1 cellular context compared by ENCODE assay signal in genomic region chr4:4859010-4859798, GRCh38.
TF ChIP-seq lines count a peak whose summit lies in the region.

TSS of gene MSX1 (plus strand) at chr4:4859665. CDS start at chr4:4859900, 235 bp downstream.

TF ChIP-seq in HepG2, 621 proteins besides CTCF, POLR2A, EP300 and RAD21 (continued from another document and continues in another):
- TF ChIP-seq PRDM10 (CRISPR knock-in tag; IDR thresholded peaks at IDR 0.05; ENCODE audit: low read depth), result peak; percentile 95
- peak; percentile 50; the same call in 1 of the 2 replicates for TF ChIP-seq ZSCAN12 (CRISPR knock-in tag; IDR thresholded peaks at IDR 0.05)
- 0 out of 2 replicates have a peak, but pooled peaks have one; percentile 33 for TF ChIP-seq ZNF205 (CRISPR knock-in tag; IDR thresholded peaks at IDR 0.05)
- TF ChIP-seq PRDM4 (CRISPR knock-in tag; IDR thresholded peaks at IDR 0.05; ENCODE audit: borderline replicate concordance), result no peak
- no peak for TF ChIP-seq MATR3 (CRISPR knock-in tag; IDR thresholded peaks at IDR 0.05)
- peak; percentile 33; the same call in 1 of the 2 replicates for TF ChIP-seq RFXANK (CRISPR knock-in tag; IDR thresholded peaks at IDR 0.05)
- no peak for TF ChIP-seq FOXA3 (CRISPR knock-in tag; IDR thresholded peaks at IDR 0.05)
- TF ChIP-seq ZNF557 (CRISPR knock-in tag; IDR thresholded peaks at IDR 0.05), result no peak
- TF ChIP-seq TCF7 (IDR thresholded peaks at IDR 0.05; ENCODE audit: low read depth), result no peak
- TF ChIP-seq ZNF335 (CRISPR knock-in tag; IDR thresholded peaks at IDR 0.05), result 0 out of 2 replicates have a peak, but pooled peaks have one; percentile 40
- no peak for TF ChIP-seq ZNF207 (IDR thresholded peaks at IDR 0.05; ENCODE audit: borderline replicate concordance)
- TF ChIP-seq REL (CRISPR knock-in tag; conservative IDR thresholded peaks at IDR 0.05), result no peak
- no peak for TF ChIP-seq ZNF597 (CRISPR knock-in tag; IDR thresholded peaks at IDR 0.05)
- no peak for TF ChIP-seq CREBL2 (CRISPR knock-in tag; IDR thresholded peaks at IDR 0.05; ENCODE audit: borderline replicate concordance)
- peak; percentile 55; the same call in 1 of the 3 replicates for TF ChIP-seq MXI1 (IDR thresholded peaks at IDR 0.05; ENCODE audit: borderline replicate concordance, low read depth, low read length)
- TF ChIP-seq MLLT10 (CRISPR knock-in tag; IDR thresholded peaks at IDR 0.05), result no peak
- peak; percentile 33; the same call in 1 of the 2 replicates for TF ChIP-seq IKZF5 (CRISPR knock-in tag; IDR thresholded peaks at IDR 0.05)
- no peak for TF ChIP-seq ZNF775 (CRISPR knock-in tag; IDR thresholded peaks at IDR 0.05; ENCODE audit: borderline replicate concordance)
- peak; percentile 62; the same call in 1 of the 2 replicates for TF ChIP-seq UBTF (CRISPR knock-in tag; IDR thresholded peaks at IDR 0.05)
- no peak for TF ChIP-seq NFIC (IDR thresholded peaks at IDR 0.05; ENCODE audit: low read length)
- TF ChIP-seq HDAC1 (CRISPR knock-in tag; IDR thresholded peaks at IDR 0.05), result peak; percentile 30; the same call in 1 of the 2 replicates
- 0 out of 2 replicates have a peak, but pooled peaks have one; percentile 48 for TF ChIP-seq MAX (IDR thresholded peaks at IDR 0.05)
- TF ChIP-seq ZNF543 (CRISPR knock-in tag; IDR thresholded peaks at IDR 0.05), result no peak
- 0 out of 2 replicates have a peak, but pooled peaks have one; percentile 41 for TF ChIP-seq ZNF605 (CRISPR knock-in tag; IDR thresholded peaks at IDR 0.05)
- no peak for TF ChIP-seq ZMAT3 (CRISPR knock-in tag; conservative IDR thresholded peaks at IDR 0.05)
- peak; percentile 40; the same call in 1 of the 2 replicates for TF ChIP-seq TFDP1 (CRISPR knock-in tag; IDR thresholded peaks at IDR 0.05; ENCODE audit: borderline replicate concordance)
- no peak for TF ChIP-seq POLR2AphosphoS2 (IDR thresholded peaks at IDR 0.05; ENCODE audit: low read depth, low read length)
- TF ChIP-seq SRSF4 (IDR thresholded peaks at IDR 0.05; ENCODE audit: low read depth, low read length, poor library complexity, severe bottlenecking), result no peak
- no peak for TF ChIP-seq FOXJ3 (CRISPR knock-in tag; IDR thresholded peaks at IDR 0.05; ENCODE audit: borderline replicate concordance)
- TF ChIP-seq SMAD3 (CRISPR knock-in tag; IDR thresholded peaks at IDR 0.05), result no peak
- 0 out of 2 replicates have a peak, but pooled peaks have one; percentile 19 for TF ChIP-seq ZGPAT (CRISPR knock-in tag; IDR thresholded peaks at IDR 0.05)
- TF ChIP-seq ZNF563 (CRISPR knock-in tag; IDR thresholded peaks at IDR 0.05), result peak; percentile 58
- TF ChIP-seq EEA1 (CRISPR knock-in tag; IDR thresholded peaks at IDR 0.05; ENCODE audit: borderline replicate concordance), result no peak
- TF ChIP-seq PHB2 (IDR thresholded peaks at IDR 0.05; ENCODE audit: partially characterized antibody), result no peak
- TF ChIP-seq ZNF768 (CRISPR knock-in tag; IDR thresholded peaks at IDR 0.05), result 0 out of 2 replicates have a peak, but pooled peaks have one; percentile 43
- TF ChIP-seq PBX3 (CRISPR knock-in tag; IDR thresholded peaks at IDR 0.05; ENCODE audit: borderline replicate concordance), result no peak
- peak; percentile 8; the same call in 1 of the 2 replicates for TF ChIP-seq ETV5 (CRISPR knock-in tag; IDR thresholded peaks at IDR 0.05; ENCODE audit: borderline replicate concordance)
- TF ChIP-seq ZNF780A (CRISPR knock-in tag; IDR thresholded peaks at IDR 0.05), result no peak
- TF ChIP-seq ZNF772 (CRISPR knock-in tag; IDR thresholded peaks at IDR 0.05), result no peak
- no peak for TF ChIP-seq ZBTB46 (CRISPR knock-in tag; IDR thresholded peaks at IDR 0.05; ENCODE audit: borderline replicate concordance)
- TF ChIP-seq ONECUT2 (CRISPR knock-in tag; IDR thresholded peaks at IDR 0.05), result 0 out of 2 replicates have a peak, but pooled peaks have one; percentile 12
- TF ChIP-seq ARNT2 (CRISPR knock-in tag; IDR thresholded peaks at IDR 0.05; ENCODE audit: low read depth), result peak; percentile 37; the same call in 1 of the 2 replicates
- peak; percentile 49; the same call in 1 of the 2 replicates for TF ChIP-seq NFKB2 (CRISPR knock-in tag; IDR thresholded peaks at IDR 0.05; ENCODE audit: borderline replicate concordance)
